15 cellular contexts compared by ENCODE assay signal in genomic region chr5:165161204-165161603, GRCh38.
DNase-seq lines count a peak whose midpoint lies in the region; ATAC-seq and TF ChIP-seq lines count a peak whose summit lies in the region.
"Had no signal": no experiment of that assay in that cellular context is flagged by ENCODE, and none has a peak within 500 bp of the region (broad histone marks: within the 10 kb centered on the region; RNA-seq: fewer than 3 reads in every experiment).

No MANE protein-coding gene starts in this region.

- no peak overlapping the region for H3K4me3 Mint-ChIP-seq in mesothelial cell of epicardium
- H3K4me3 Mint-ChIP-seq: activated T-cell treated with anti-CD3 and anti-CD28 coated beads, Interleukin-2, amount 50 U/mL, for 72 hours; stimulated activated naive CD8-positive, alpha-beta T cell treated with anti-CD3 and anti-CD28 coated beads, Interleukin-15, amount 100 ng/mL, for 72 hours had no signal

- no peaks in the 10 kb centered on the region for H3K36me3 ChIP-seq in brain microvascular endothelial cell (replicated peaks)
- H3K36me3 ChIP-seq: adrenal gland, esophagus squamous epithelium had no signal

- no peak overlapping the region for H3K4me3 ChIP-seq in Jurkat, Clone E6-1 (ENCODE audit: low read length)
- no peak overlapping the region for H3K4me3 ChIP-seq in brain microvascular endothelial cell (ENCODE audit: low read depth, low read length)
- H3K4me3 ChIP-seq: adrenal gland, esophagus squamous epithelium, hepatocyte, SK-N-MC had no signal

- in situ Hi-C loops in brain microvascular endothelial cell (cut with HindIII; ENCODE audit: low pct_ligation_motif_present, low sequenced_read_pairs) = no loop called here

- H3K9me3 Mint-ChIP-seq in mesothelial cell of epicardium = no peaks in the 10 kb centered on the region

- no peak overlapping the region for H3K27ac ChIP-seq in brain microvascular endothelial cell
- H3K27ac ChIP-seq: adrenal gland, esophagus squamous epithelium, hepatocyte, SK-N-MC had no signal

- peaks cover 13% of the 10 kb centered on the region for H3K4me1 Mint-ChIP-seq in mesothelial cell of epicardium
- H3K4me1 Mint-ChIP-seq: stimulated activated naive CD8-positive, alpha-beta T cell treated with anti-CD3 and anti-CD28 coated beads, Interleukin-15, amount 100 ng/mL, for 72 hours had no signal

- no peaks in the 10 kb centered on the region for H3K27me3 ChIP-seq in brain microvascular endothelial cell (replicated peaks)
- H3K27me3 ChIP-seq: adrenal gland, esophagus squamous epithelium, hepatocyte had no signal

- peak; percentile 35; the same call in 2 of the 3 replicates for TF ChIP-seq CTCF in GM12872 (IDR thresholded peaks at IDR 0.05; ENCODE audit: insufficient read depth, low read depth, low read length)
- TF ChIP-seq CTCF in brain microvascular endothelial cell (IDR thresholded peaks at IDR 0.05; ENCODE audit: low read depth, low read length, missing control alignments) = peak; percentile 6
- peak; percentile 53 for TF ChIP-seq CTCF in mesothelial cell of epicardium (IDR thresholded peaks at IDR 0.05; ENCODE audit: unreplicated experiment)

- H3K27ac Mint-ChIP-seq in mesothelial cell of epicardium = no peak overlapping the region
- H3K27ac Mint-ChIP-seq: activated T-cell treated with anti-CD3 and anti-CD28 coated beads, Interleukin-2, amount 50 U/mL, for 72 hours; stimulated activated naive CD8-positive, alpha-beta T cell treated with anti-CD3 and anti-CD28 coated beads, Interleukin-15, amount 100 ng/mL, for 72 hours had no signal

- DNase-seq in Jurkat, Clone E6-1 (ENCODE audit: low read depth, low spot score) = peak; percentile 28
- DNase-seq in brain microvascular endothelial cell (no peak), mesothelial cell of epicardium (ENCODE audit: low spot score in 2 of 2, unreplicated experiment in 2 of 2) (no peak), NCI-H187 treated with DMSO at 0.1 percent for 48 hours (lab: John Stamatoyannopoulos, UW) (no peak)
- DNase-seq in activated CD4-positive, alpha-beta T cell treated with anti-CD3 and anti-CD28 coated beads, Interleukin-2, amount 50 U/mL, for 4 hours = no peak
- DNase-seq: activated T-cell treated with anti-CD3 and anti-CD28 coated beads, Interleukin-2, amount 50 U/mL, for 72 hours; adrenal gland; esophagus squamous epithelium; NCI-H2107; stimulated activated naive CD8-positive, alpha-beta T cell treated with anti-CD3 and anti-CD28 coated beads, Interleukin-15, amount 100 ng/mL, for 72 hours had no signal

- no peaks in the 10 kb centered on the region for H3K27me3 Mint-ChIP-seq in mesothelial cell of epicardium (ENCODE audit: low read depth)
- H3K27me3 Mint-ChIP-seq: stimulated activated naive CD8-positive, alpha-beta T cell treated with anti-CD3 and anti-CD28 coated beads, Interleukin-15, amount 100 ng/mL, for 72 hours had no signal

- ATAC-seq in HG03135 (IDR thresholded peaks at IDR 0.05; ENCODE audit: unreplicated experiment) = no peak
- ATAC-seq: activated T-cell treated with anti-CD3 and anti-CD28 coated beads, Interleukin-2, amount 50 U/mL, for 72 hours; left lobe of liver; stimulated activated naive CD8-positive, alpha-beta T cell treated with anti-CD3 and anti-CD28 coated beads, Interleukin-15, amount 100 ng/mL, for 72 hours had no signal

- H3K36me3 Mint-ChIP-seq in mesothelial cell of epicardium = no peaks in the 10 kb centered on the region
